32 cellular contexts compared by ENCODE assay signal in genomic region chr11:62087694-62088093, GRCh38.
"Had no signal": no experiment of that assay in that cellular context is flagged by ENCODE, and none has a peak within 500 bp of the region (broad histone marks: within the 10 kb centered on the region; RNA-seq: fewer than 3 reads in every experiment).

No MANE protein-coding gene starts in this region.

- H3K27me3 ChIP-seq: MG63 had no signal

- DNase-seq: Karpas-422, Kasumi-1, MG63, MM.1S, MV-4-11, NCI-H1048, NCI-H1092, NCI-H1092 treated with DMSO at 0.1 percent for 48 hours, NCI-H1105, NCI-H1105 treated with DMSO at 0.1 percent for 48 hours, NCI-H1417 treated with DMSO at 0.1 percent for 48 hours, NCI-H1436, NCI-H1436 treated with DMSO at 0.1 percent for 48 hours, NCI-H146, NCI-H1694, NCI-H1694 treated with DMSO at 0.1 percent for 48 hours, NCI-H187, NCI-H187 treated with DMSO at 0.1 percent for 48 hours, NCI-H1930, NCI-H2029, NCI-H2029 treated with DMSO at 0.1 percent for 48 hours, NCI-H2081, NCI-H2081 treated with DMSO at 0.1 percent for 48 hours, NCI-H2107, NCI-H2171, NCI-H2227 treated with DMSO at 0.1 percent for 48 hours, NCI-H226, NCI-H345, NCI-H446, NCI-H446 treated with DMSO at 0.1 percent for 48 hours, NCI-H510A, NCI-H510A treated with DMSO at 0.1 percent for 48 hours had no signal

- H3K4me3 ChIP-seq: MG63 had no signal

- H3K36me3 ChIP-seq: MG63 had no signal
